Comparison of ENCODE assay signal across 20 cellular contexts in the genomic region with DNA sequence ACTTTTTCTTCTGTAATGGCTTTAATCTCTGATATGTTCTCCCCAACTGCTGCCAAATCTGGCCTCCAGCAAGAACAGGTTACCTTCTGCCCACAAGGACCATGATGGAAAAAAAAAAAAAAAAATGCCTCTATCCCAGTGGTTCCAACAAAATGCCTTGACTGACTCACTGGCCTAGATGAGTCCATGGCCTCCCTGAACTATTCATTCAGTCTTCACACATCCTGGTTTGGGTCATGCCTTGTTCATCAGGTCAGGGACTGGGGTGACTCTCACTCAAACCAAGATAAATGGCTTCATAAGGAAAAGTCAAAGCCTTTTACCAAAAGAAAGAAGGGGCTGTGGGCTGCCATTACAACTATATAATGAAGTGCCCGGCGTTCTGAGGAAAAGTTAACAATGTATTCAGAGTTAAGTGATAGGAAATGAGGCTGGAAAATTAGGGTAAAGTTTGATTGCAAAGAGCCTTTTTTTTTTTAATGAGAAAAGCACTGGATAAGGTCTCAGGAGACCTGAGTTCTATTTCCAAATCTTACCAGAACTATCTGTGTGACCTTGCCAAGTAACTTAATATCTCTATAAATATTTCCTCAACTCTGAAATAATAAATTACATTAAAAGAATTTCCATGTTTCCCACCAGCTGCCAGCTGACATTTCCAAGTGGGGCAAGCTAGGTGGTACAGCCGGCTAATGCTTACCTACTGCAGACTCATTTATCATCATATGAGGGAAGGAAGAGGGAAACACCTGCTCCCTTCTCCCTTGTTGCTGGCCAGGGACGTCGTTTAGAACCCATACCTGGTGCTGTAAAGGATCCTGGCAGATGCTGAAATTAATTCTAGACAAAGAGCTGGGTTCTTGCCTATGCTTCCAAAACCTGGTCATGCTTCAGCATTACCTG.
DNase-seq lines count a peak whose midpoint lies in the region; ATAC-seq, FAIRE-seq and TF ChIP-seq lines count a peak whose summit lies in the region.
"Had no signal": no experiment of that assay in that cellular context is flagged by ENCODE, and none has a peak within 500 bp of the region (broad histone marks: within the 10 kb centered on the region; RNA-seq: fewer than 3 reads in every experiment).

No MANE protein-coding gene starts in this region.

- ATAC-seq in sciatic nerve, result peak; percentile 67
- no peak for ATAC-seq in HG03520 (IDR thresholded peaks at IDR 0.05; ENCODE audit: unreplicated experiment)
- ATAC-seq: stimulated activated naive B cell treated with anti-CD40 and anti-IgM and Interleukin-4, amounts not matched to agents 10 μg/mL and 1 μg/mL and 100 μg/mL, for 72 hours; T-helper 17 cell had no signal

- CTCF ChIA-PET in endothelial cell of umbilical vein (lab: Charles Lee), result interaction anchor here (1.0 kb wide), 1 partner anchor 12 kb away, joined by 3 read pairs; no protein-coding TSS in a partner anchor

- POLR2A ChIA-PET in endothelial cell of umbilical vein (lab: Charles Lee), result interaction anchor here (0.7 kb wide), 1 partner anchor 377 kb away, joined by 5 read pairs; no protein-coding TSS in a partner anchor

- no peak for TF ChIP-seq POLR2A in endothelial cell of umbilical vein (IDR thresholded peaks at IDR 0.05; ENCODE audit: low read depth, low read length)

- no peak for TF ChIP-seq CTCF in endothelial cell of umbilical vein (IDR thresholded peaks at IDR 0.05; ENCODE audit: extremely low read depth in 1 of 2, insufficient read depth in 1 of 2, low read depth in 1 of 2, low read length in 2 of 2)

- peak; percentile 17 for DNase-seq in NCI-H2107 treated with DMSO at 0.1 percent for 48 hours (lab: John Stamatoyannopoulos, UW; ENCODE audit: unreplicated experiment)
- no peak for DNase-seq in NCI-H2107 (lab: John Stamatoyannopoulos, UW)
- DNase-seq in NCI-H2171 (lab: John Stamatoyannopoulos, UW), result peak; percentile 75
- DNase-seq in endothelial cell of umbilical vein (ENCODE audit: low read depth, low spot score), result no peak
- no peak for DNase-seq in sciatic nerve (ENCODE audit: low spot score)
- no peak for DNase-seq in SJCRH30
- no peak for DNase-seq in NCI-H1930 (lab: John Stamatoyannopoulos, UW)
- DNase-seq: activated CD4-positive, CD25-positive, alpha-beta regulatory T cell; amniotic stem cell; CD4-positive, alpha-beta T cell; cerebellar nuclear complex; KBM-7; naive B cell; NCI-H1694 treated with DMSO at 0.1 percent for 48 hours; SIG-M5; stimulated activated naive B cell treated with anti-CD40 and anti-IgM and Interleukin-4, amounts not matched to agents 10 μg/mL and 1 μg/mL and 100 μg/mL, for 72 hours; T-helper 17 cell had no signal

- no peak overlapping the region for H3K9ac ChIP-seq in endothelial cell of umbilical vein (replicated peaks; ENCODE audit: extremely low read depth, insufficient read depth, low read length)

- no peaks in the 10 kb centered on the region for H3K4me1 ChIP-seq in endothelial cell of umbilical vein (ENCODE audit: control insufficient read depth, extremely low read depth, insufficient read depth, low read length)
- H3K4me1 ChIP-seq in SJCRH30, result no peaks in the 10 kb centered on the region
- H3K4me1 ChIP-seq: prostate gland had no signal

- H2AFZ ChIP-seq in endothelial cell of umbilical vein (ENCODE audit: low read depth, low read length), result no peak overlapping the region

- no peaks in the 10 kb centered on the region for H3K9me3 ChIP-seq in endothelial cell of umbilical vein (replicated peaks; ENCODE audit: control insufficient read depth, insufficient read depth, low read length)
- H3K9me3 ChIP-seq in SJCRH30 (replicated peaks), result no peaks in the 10 kb centered on the region; the same call in 1 of the 2 replicates
- H3K9me3 ChIP-seq: prostate gland had no signal

- peak; percentile 50 for FAIRE-seq in endothelial cell of umbilical vein (lab: Jason Lieb, UNC)

- no peak overlapping the region for H3K4me2 ChIP-seq in endothelial cell of umbilical vein (ENCODE audit: insufficient read depth, low read length)

- H3K9me1 ChIP-seq in endothelial cell of umbilical vein (replicated peaks; ENCODE audit: control insufficient read depth, extremely low read depth, insufficient read depth, low read length), result no peaks in the 10 kb centered on the region

- no peaks in the 10 kb centered on the region for H3K79me2 ChIP-seq in endothelial cell of umbilical vein (ENCODE audit: control insufficient read depth, insufficient read depth, low read length)

- H3K36me3 ChIP-seq in endothelial cell of umbilical vein (ENCODE audit: control insufficient read depth in 2 of 2, extremely low read depth in 1 of 2, insufficient read depth in 2 of 2, low read length in 2 of 2) (no peaks in the 10 kb centered on the region), SJCRH30 (no peaks in the 10 kb centered on the region)
- H3K36me3 ChIP-seq: prostate gland had no signal

- dilution Hi-C loops in endothelial cell of umbilical vein (cut with MboI; ENCODE audit: extremely low pct_ligation_motif_present, low sequenced_read_pairs), result no loop called here

- intact Hi-C loops in endothelial cell of umbilical vein (cut with micrococcal nuclease), result no loop called here
- intact Hi-C loops in sciatic nerve (cut with DNase I), result no loop called here

- no peaks in the 10 kb centered on the region for H4K20me1 ChIP-seq in endothelial cell of umbilical vein (replicated peaks; ENCODE audit: control insufficient read depth, extremely low read depth, insufficient read depth, low read length)

- H3K4me3 ChIP-seq in endothelial cell of umbilical vein (replicated peaks in 1 of 3; ENCODE audit: insufficient read depth in 1 of 3, low read depth in 1 of 3, low read length in 3 of 3), result no peak overlapping the region
- H3K4me3 ChIP-seq in SJCRH30, result no peak overlapping the region
- H3K4me3 ChIP-seq: lung, prostate gland had no signal

- H3K27me3 ChIP-seq in endothelial cell of umbilical vein (ENCODE audit: control insufficient read depth in 2 of 2, insufficient read depth in 2 of 2, low read length in 2 of 2) (no peaks in the 10 kb centered on the region), SJCRH30 (no peaks in the 10 kb centered on the region)

- BruUV-seq in endothelial cell of umbilical vein (replicated peaks; lab: Mats Ljungman, UMichigan), result no TSS peak

- no peak overlapping the region for H3K27ac ChIP-seq in endothelial cell of umbilical vein (ENCODE audit: insufficient read depth, low read depth, low read length)
- H3K27ac ChIP-seq in SJCRH30, result no peak overlapping the region
- H3K27ac ChIP-seq: prostate gland had no signal

TF ChIP-seq in endothelial cell of umbilical vein, 7 proteins besides CTCF, POLR2A, EP300 and RAD21:
- TF ChIP-seq MYC (IDR thresholded peaks at IDR 0.05; ENCODE audit: low read depth, low read length) (no peak), FOS (IDR thresholded peaks at IDR 0.05; ENCODE audit: borderline replicate concordance, insufficient read depth, low read length) (peak; percentile 9), EZH2 (IDR thresholded peaks at IDR 0.05; ENCODE audit: borderline replicate concordance, low read depth, low read length, severe bottlenecking) (no peak)

Comparison
In these comparisons a context has a peak if more than half of its experiments do, and no peak if none do; other contexts are left out.
1. DNase-seq: peak in NCI-H2107 treated with DMSO at 0.1 percent for 48 hours (single experiment) and NCI-H2171 (single experiment); none in NCI-H2107 (single experiment), endothelial cell of umbilical vein (single experiment), sciatic nerve (single experiment), SJCRH30 (0 of 2) and NCI-H1930 (0 of 2).